In the genomic region with DNA sequence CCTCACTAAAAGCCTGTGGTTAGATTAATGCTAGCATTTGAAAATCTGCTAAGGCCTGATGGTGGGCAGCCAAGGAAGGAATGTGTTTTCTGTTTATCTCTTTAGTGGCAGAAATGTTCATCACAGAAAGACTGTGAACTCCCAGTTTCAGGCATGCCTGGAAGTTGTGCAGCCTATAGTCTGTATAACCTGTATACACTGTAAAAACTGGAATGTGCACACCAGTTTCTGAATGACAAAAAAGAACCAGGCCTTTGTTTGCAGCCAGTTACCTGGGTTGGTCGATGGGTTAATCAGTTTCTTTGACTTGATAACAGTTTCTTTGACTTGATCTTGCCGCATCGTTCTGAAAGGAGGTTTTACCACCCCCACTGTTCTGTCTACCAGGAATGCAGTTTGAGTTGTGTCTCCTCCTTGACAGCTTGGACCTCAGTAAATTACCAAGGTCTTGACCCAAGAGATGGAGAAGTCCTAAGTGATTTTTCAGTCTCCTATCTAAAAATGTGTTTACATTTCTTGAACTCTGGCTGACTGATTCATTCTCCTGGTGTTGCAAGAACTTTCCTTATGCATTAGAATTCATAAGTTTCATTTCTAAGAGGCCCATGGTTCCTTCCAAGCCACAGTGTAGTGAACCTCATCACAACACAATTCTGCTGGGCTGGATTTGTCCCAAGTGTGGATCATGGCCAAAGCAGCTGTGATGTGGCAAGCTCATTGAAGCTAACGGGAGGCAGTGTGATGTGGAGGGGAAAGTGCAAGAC, we compare ENCODE assay signal across 11 cellular contexts.
A peak's percentile ranks its signal among the peaks of the same experiment; 100 is the strongest.
DNase-seq lines count a peak whose midpoint lies in the region; ATAC-seq and TF ChIP-seq lines count a peak whose summit lies in the region.
"Had no signal": no experiment of that assay in that cellular context is flagged by ENCODE, and none has a peak within 500 bp of the region (broad histone marks: within the 10 kb centered on the region; RNA-seq: fewer than 3 reads in every experiment).

No MANE protein-coding gene starts in this region.

- H3K36me3 Mint-ChIP-seq in Calu3 (ENCODE audit: insufficient read depth, unreplicated experiment): no peaks in the 10 kb centered on the region

- H3K36me3 ChIP-seq in Karpas-422 (ENCODE audit: insufficient read depth, low read length): no peaks in the 10 kb centered on the region
- H3K36me3 ChIP-seq: neutrophil had no signal

- no peaks in the 10 kb centered on the region for H4K20me1 ChIP-seq in Karpas-422 (ENCODE audit: insufficient read depth, low read depth, low read length)

- ATAC-seq in left ventricle myocardium superior (peak; percentile 96), GM21423 (IDR thresholded peaks at IDR 0.05; ENCODE audit: unreplicated experiment) (no peak), HG03280 (IDR thresholded peaks at IDR 0.05; ENCODE audit: unreplicated experiment) (no peak)
- ATAC-seq: effector memory CD8-positive, alpha-beta T cell had no signal

- H3K9ac ChIP-seq in Karpas-422 (ENCODE audit: low read length): no peak overlapping the region

- no peaks in the 10 kb centered on the region for H3K27me3 ChIP-seq in Karpas-422 (ENCODE audit: low read length)
- H3K27me3 ChIP-seq: neutrophil had no signal

- CTCF ChIA-PET in Calu3 (lab: Charles Lee): interaction anchor here (0.6 to 1.7 kb wide), 2 partner anchors 52 to 1034 kb away, joined by 3 to 4 read pairs; no protein-coding TSS in a partner anchor

- H3K9me3 Mint-ChIP-seq in Calu3 (ENCODE audit: low read depth, unreplicated experiment): no peaks in the 10 kb centered on the region
- H3K9me3 Mint-ChIP-seq: effector memory CD8-positive, alpha-beta T cell had no signal

- TF ChIP-seq CTCF in Calu3 (IDR thresholded peaks at IDR 0.05; ENCODE audit: unreplicated experiment) (no peak), retinal pigment epithelial cell (conservative IDR thresholded peaks at IDR 0.05; ENCODE audit: low read depth, low read length) (no peak)

- no peak overlapping the region for H3K4me3 ChIP-seq in retinal pigment epithelial cell (ENCODE audit: low read length)
- H3K4me3 ChIP-seq in Karpas-422 (ENCODE audit: low read length): no peak overlapping the region

- DNase-seq in Calu3 (peak; percentile 70), amniotic stem cell (lab: John Stamatoyannopoulos, UW) (peak; percentile 96), left ventricle myocardium superior (peak; percentile 79), retinal pigment epithelial cell (ENCODE audit: low read depth) (peak; percentile 54), Karpas-422 (no peak), NCI-H526 treated with DMSO at 0.1 percent for 48 hours (lab: John Stamatoyannopoulos, UW) (no peak)
- DNase-seq: activated CD8-positive, alpha-beta memory T cell treated with anti-CD3 and anti-CD28 coated beads, Interleukin-2, amount 50 U/mL, for 48 hours; effector memory CD8-positive, alpha-beta T cell had no signal

- intact Hi-C loops in Calu3 (cut with micrococcal nuclease; ENCODE audit: unreplicated experiment) (loop anchor here (2.0 kb wide), 1 partner anchor 30 kb away; no protein-coding TSS in a partner anchor), left ventricle myocardium superior (cut with micrococcal nuclease) (no loop called here)

- no TSS peak for BruUV-seq in Calu3 (replicated peaks; lab: Mats Ljungman, UMichigan)

- no peak overlapping the region for H3K27ac Mint-ChIP-seq in Calu3 (ENCODE audit: unreplicated experiment)
- H3K27ac Mint-ChIP-seq: effector memory CD8-positive, alpha-beta T cell had no signal

- peak overlapping the region; percentile 13 for H3K4me3 Mint-ChIP-seq in Calu3 (ENCODE audit: low read depth, unreplicated experiment)
- H3K4me3 Mint-ChIP-seq: effector memory CD8-positive, alpha-beta T cell had no signal

- no peak overlapping the region for H3K27ac ChIP-seq in Karpas-422 (ENCODE audit: low read length)
- H3K27ac ChIP-seq: neutrophil had no signal

- no peak overlapping the region for H2AFZ ChIP-seq in Karpas-422 (ENCODE audit: low read length)

- peaks cover 21% of the 10 kb centered on the region for H3K4me1 ChIP-seq in Karpas-422 (ENCODE audit: low read length)

- H3K4me2 ChIP-seq in Karpas-422 (ENCODE audit: low read depth, low read length, poor library complexity, severe bottlenecking): no peak overlapping the region

- H3K79me2 ChIP-seq in Karpas-422 (ENCODE audit: low read length): no peaks in the 10 kb centered on the region

- H3K9me3 ChIP-seq in Karpas-422 (ENCODE audit: low read length): no peaks in the 10 kb centered on the region
- H3K9me3 ChIP-seq: neutrophil had no signal

- H3K9me2 ChIP-seq in Karpas-422 (replicated peaks; ENCODE audit: insufficient read depth, low read length): no peaks in the 10 kb centered on the region

- H3K27me3 Mint-ChIP-seq in Calu3 (ENCODE audit: unreplicated experiment): no peaks in the 10 kb centered on the region

- peaks cover 19% of the 10 kb centered on the region for H3K4me1 Mint-ChIP-seq in Calu3 (ENCODE audit: low read depth, unreplicated experiment)

Comparison
In these comparisons a context has a peak if more than half of its experiments do, and no peak if none do; other contexts are left out.
1. DNase-seq: peak in Calu3 (single experiment), amniotic stem cell (single experiment), left ventricle myocardium superior (single experiment) and retinal pigment epithelial cell (single experiment); none in Karpas-422 (single experiment) and NCI-H526 treated with DMSO at 0.1 percent for 48 hours (single experiment).